In genomic region chr1:81725823-81726222, GRCh38 we compare ENCODE assay signal across 8 cellular contexts.
"Had no signal": no experiment of that assay in that cellular context is flagged by ENCODE, and none has a peak within 500 bp of the region (broad histone marks: within the 10 kb centered on the region; RNA-seq: fewer than 3 reads in every experiment).

No MANE protein-coding gene starts in this region.

- DNase-seq: GM23248, KBM-7 had no signal

- H2AFZ ChIP-seq: GM23248 had no signal

- H3K9me3 ChIP-seq: HAP-1 had no signal

- H3K4me2 ChIP-seq: KMS-11 had no signal

- H3K4me3 ChIP-seq: GM23248, HAP-1 had no signal

- H3K36me3 Mint-ChIP-seq: IgD-negative memory B cell had no signal

- H3K36me3 ChIP-seq: HAP-1 had no signal

- H3K4me3 Mint-ChIP-seq: IgD-negative memory B cell had no signal

- H3K27ac Mint-ChIP-seq: IgD-negative memory B cell had no signal

- H3K9ac ChIP-seq: GM23248, KMS-11 had no signal

- ATAC-seq: HCT116, HepG2 had no signal

- H3K27ac ChIP-seq: GM23248, HL-60, KMS-11 had no signal

- H3K27me3 Mint-ChIP-seq: IgD-negative memory B cell had no signal
